Comparison of ENCODE assay signal across 18 cellular contexts in genomic region chr5:97458851-97459250, GRCh38.
DNase-seq lines count a peak whose midpoint lies in the region; ATAC-seq lines count a peak whose summit lies in the region.
"Had no signal": no experiment of that assay in that cellular context is flagged by ENCODE, and none has a peak within 500 bp of the region (broad histone marks: within the 10 kb centered on the region; RNA-seq: fewer than 3 reads in every experiment).

No MANE protein-coding gene starts in this region.

- ATAC-seq in GM18502 (IDR thresholded peaks at IDR 0.05; ENCODE audit: poor library complexity, unreplicated experiment) (peak; percentile 77), GM19467 (IDR thresholded peaks at IDR 0.05; ENCODE audit: unreplicated experiment) (peak; percentile 67), HG02798 (IDR thresholded peaks at IDR 0.05; ENCODE audit: poor library complexity, unreplicated experiment) (peak; percentile 84), HG03565 (IDR thresholded peaks at IDR 0.05; ENCODE audit: unreplicated experiment) (peak; percentile 56), esophagus mucosa (no peak)
- ATAC-seq: activated CD4-positive, CD25-positive, alpha-beta regulatory T cell treated with anti-CD3 and anti-CD28 coated beads, Interleukin-2, amount 50 U/mL, for 24 hours; body of pancreas had no signal

- DNase-seq in NCI-H345 treated with DMSO at 0.1 percent for 48 hours (lab: John Stamatoyannopoulos, UW; ENCODE audit: unreplicated experiment) (no peak), SKM-1 treated with dmso at 0.1 percent for 144 hours (lab: John Stamatoyannopoulos, UW; ENCODE audit: unreplicated experiment) (no peak)
- no peak for DNase-seq in activated effector memory CD4-positive, alpha-beta T cell treated with anti-CD3 and anti-CD28 coated beads, Interleukin-2, amount 50 U/mL, for 16 hours
- DNase-seq: activated CD8-positive, alpha-beta memory T cell treated with anti-CD3 and anti-CD28 coated beads, Interleukin-2, amount 50 U/mL, for 4 hours; activated naive CD4-positive, alpha-beta T cell treated with anti-CD3 and anti-CD28 coated beads, Interleukin-2, amount 50 U/mL, for 16 hours; body of pancreas; erythroblast; NCI-H1048; nephron progenitor cell; NK-92 treated with Interleukin-12 subunit alpha and Interleukin-12 subunit beta, amount 100 ng/mL, for 24 hours; Right ventricle myocardium superior; stimulated activated CD4-positive, alpha-beta T cell treated with anti-CD3 and anti-CD28 coated beads, Interleukin-1b, Interleukin-23, amount 100 ng/mL, for 48 hours had no signal
